Comparison of ENCODE assay signal across 1 cellular context in the genomic region with DNA sequence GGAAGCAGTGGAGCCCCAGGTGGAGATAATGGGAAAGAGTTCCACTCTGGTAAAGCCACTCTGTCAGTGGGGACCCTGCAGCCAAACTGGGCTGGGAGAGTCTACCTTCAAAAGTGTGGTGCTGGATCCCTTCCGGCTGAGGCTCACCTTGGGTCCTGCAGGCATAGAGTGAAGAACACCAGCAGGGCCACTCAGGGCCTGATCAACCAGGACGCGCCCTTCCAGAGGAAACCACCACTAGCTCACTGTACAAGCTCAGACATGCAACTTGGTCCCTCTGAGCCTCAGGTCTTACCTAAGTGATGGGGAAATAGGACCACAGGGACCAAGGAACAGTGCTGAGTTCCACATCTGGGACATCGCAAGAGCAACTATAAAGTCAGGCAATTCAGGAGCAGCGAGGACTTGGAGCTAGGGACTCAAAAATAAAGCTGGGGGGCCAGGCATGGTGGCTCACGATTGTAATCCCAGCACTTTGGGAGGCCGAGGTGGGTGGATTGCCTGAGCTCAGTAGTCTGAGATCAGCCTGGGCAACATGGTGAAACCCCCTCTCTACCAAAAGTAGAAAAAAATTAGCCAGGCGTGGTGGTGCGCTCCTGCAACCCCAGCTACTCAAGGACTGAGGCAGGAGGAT.
TF ChIP-seq lines count a peak whose summit lies in the region.

No MANE protein-coding gene starts in this region.

TF ChIP-seq in GM12878, 131 proteins besides CTCF, POLR2A, EP300 and RAD21:
- TF ChIP-seq FOXK2 (IDR thresholded peaks at IDR 0.05) (no peak), CHD1 (IDR thresholded peaks at IDR 0.05; ENCODE audit: low read depth, low read length) (no peak), NFXL1 (IDR thresholded peaks at IDR 0.05; ENCODE audit: borderline replicate concordance) (no peak), TCF12 (IDR thresholded peaks at IDR 0.05; ENCODE audit: low read depth, low read length) (no peak), SRF (IDR thresholded peaks at IDR 0.05; ENCODE audit: low read depth in 2 of 2, low read length in 2 of 2) (no peak), MYB (IDR thresholded peaks at IDR 0.05; ENCODE audit: borderline replicate concordance, low read depth, low read length) (no peak), GATAD2B (conservative IDR thresholded peaks at IDR 0.05; ENCODE audit: low read depth) (no peak), SREBF2 (IDR thresholded peaks at IDR 0.05; ENCODE audit: low read length) (no peak), MYC (IDR thresholded peaks at IDR 0.05; ENCODE audit: insufficient read depth, insufficient read length, insufficient replicate concordance, low read length, severe bottlenecking) (no peak), ZNF217 (IDR thresholded peaks at IDR 0.05) (no peak)
- TF ChIP-seq, protein P1, sequence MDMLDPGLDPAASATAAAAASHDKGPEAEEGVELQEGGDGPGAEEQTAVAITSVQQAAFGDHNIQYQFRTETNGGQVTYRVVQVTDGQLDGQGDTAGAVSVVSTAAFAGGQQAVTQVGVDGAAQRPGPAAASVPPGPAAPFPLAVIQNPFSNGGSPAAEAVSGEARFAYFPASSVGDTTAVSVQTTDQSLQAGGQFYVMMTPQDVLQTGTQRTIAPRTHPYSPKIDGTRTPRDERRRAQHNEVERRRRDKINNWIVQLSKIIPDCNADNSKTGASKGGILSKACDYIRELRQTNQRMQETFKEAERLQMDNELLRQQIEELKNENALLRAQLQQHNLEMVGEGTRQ (IDR thresholded peaks at IDR 0.05; ENCODE audit: borderline replicate concordance, low read depth, low read length): no peak
- TF ChIP-seq, protein P2, sequence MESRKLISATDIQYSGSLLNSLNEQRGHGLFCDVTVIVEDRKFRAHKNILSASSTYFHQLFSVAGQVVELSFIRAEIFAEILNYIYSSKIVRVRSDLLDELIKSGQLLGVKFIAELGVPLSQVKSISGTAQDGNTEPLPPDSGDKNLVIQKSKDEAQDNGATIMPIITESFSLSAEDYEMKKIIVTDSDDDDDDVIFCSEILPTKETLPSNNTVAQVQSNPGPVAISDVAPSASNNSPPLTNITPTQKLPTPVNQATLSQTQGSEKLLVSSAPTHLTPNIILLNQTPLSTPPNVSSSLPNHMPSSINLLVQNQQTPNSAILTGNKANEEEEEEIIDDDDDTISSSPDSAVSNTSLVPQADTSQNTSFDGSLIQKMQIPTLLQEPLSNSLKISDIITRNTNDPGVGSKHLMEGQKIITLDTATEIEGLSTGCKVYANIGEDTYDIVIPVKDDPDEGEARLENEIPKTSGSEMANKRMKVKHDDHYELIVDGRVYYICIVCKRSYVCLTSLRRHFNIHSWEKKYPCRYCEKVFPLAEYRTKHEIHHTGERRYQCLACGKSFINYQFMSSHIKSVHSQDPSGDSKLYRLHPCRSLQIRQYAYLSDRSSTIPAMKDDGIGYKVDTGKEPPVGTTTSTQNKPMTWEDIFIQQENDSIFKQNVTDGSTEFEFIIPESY (IDR thresholded peaks at IDR 0.05): no peak
TF ChIP-seq in GM12878: peak in this region for 0.
